16 cellular contexts compared by ENCODE assay signal in genomic region chr21:28099296-28099695, GRCh38.
A peak's percentile ranks its signal among the peaks of the same experiment; 100 is the strongest.
DNase-seq lines count a peak whose midpoint lies in the region; ATAC-seq and TF ChIP-seq lines count a peak whose summit lies in the region.
"Had no signal": no experiment of that assay in that cellular context is flagged by ENCODE, and none has a peak within 500 bp of the region (broad histone marks: within the 10 kb centered on the region; RNA-seq: fewer than 3 reads in every experiment).

No MANE protein-coding gene starts in this region.

- intact Hi-C loops in CD4-positive, alpha-beta memory T cell (cut with micrococcal nuclease) = no loop called here

- no peaks in the 10 kb centered on the region for H3K9me3 Mint-ChIP-seq in nephron
- no peaks in the 10 kb centered on the region for H3K9me3 Mint-ChIP-seq in CD4-positive, alpha-beta memory T cell

- H3K4me3 Mint-ChIP-seq in nephron = no peak overlapping the region
- H3K4me3 Mint-ChIP-seq in CD4-positive, alpha-beta memory T cell = no peak overlapping the region
- H3K4me3 Mint-ChIP-seq: activated CD8-positive, alpha-beta T cell treated with anti-CD3 and anti-CD28 coated beads, Interleukin-2, amount 10 ng/mL, durations not matched to agents 7 days and 5 days; effector memory CD8-positive, alpha-beta T cell; IgD-negative memory B cell had no signal

- ATAC-seq in stimulated activated naive CD8-positive, alpha-beta T cell treated with anti-CD3 and anti-CD28 coated beads, Interleukin-15, Interleukin-2, amounts not matched to agents 100 U/mL and 50 U/mL, for 24 hours = no peak
- ATAC-seq: activated CD8-positive, alpha-beta T cell treated with anti-CD3 and anti-CD28 coated beads, Interleukin-2, amount 10 ng/mL, durations not matched to agents 7 days and 5 days; effector memory CD8-positive, alpha-beta T cell had no signal

- no peaks in the 10 kb centered on the region for H3K27me3 Mint-ChIP-seq in nephron (ENCODE audit: low read depth)
- no peaks in the 10 kb centered on the region for H3K27me3 Mint-ChIP-seq in CD4-positive, alpha-beta memory T cell
- H3K27me3 Mint-ChIP-seq: effector memory CD8-positive, alpha-beta T cell; IgD-negative memory B cell had no signal

- no peak overlapping the region for H3K27ac ChIP-seq in CD4-positive, alpha-beta memory T cell (ENCODE audit: low read depth, low read length)
- H3K27ac ChIP-seq: brain microvascular endothelial cell had no signal

- TF ChIP-seq CTCF in fibroblast of the aortic adventitia (IDR thresholded peaks at IDR 0.05; ENCODE audit: insufficient read depth, low read length) = no peak
- TF ChIP-seq CTCF in nephron (IDR thresholded peaks at IDR 0.05; ENCODE audit: unreplicated experiment in 3 of 3) = no peak

- no peaks in the 10 kb centered on the region for H3K36me3 ChIP-seq in CD4-positive, alpha-beta memory T cell (ENCODE audit: insufficient read depth, low read length)
- H3K36me3 ChIP-seq: brain microvascular endothelial cell had no signal

- H3K27ac Mint-ChIP-seq in nephron = peak overlapping the region; percentile 74 to 94 (median 91)
- H3K27ac Mint-ChIP-seq in CD4-positive, alpha-beta memory T cell = no peak overlapping the region
- H3K27ac Mint-ChIP-seq: activated CD8-positive, alpha-beta T cell treated with anti-CD3 and anti-CD28 coated beads, Interleukin-2, amount 10 ng/mL, durations not matched to agents 7 days and 5 days; effector memory CD8-positive, alpha-beta T cell; IgD-negative memory B cell had no signal

- H3K9me3 ChIP-seq in CD4-positive, alpha-beta memory T cell (ENCODE audit: control insufficient read depth in 1 of 2, low read length in 2 of 2) = no peaks in the 10 kb centered on the region

- peak; percentile 32 for DNase-seq in AG08395 (ENCODE audit: low spot score)
- peak; percentile 76 to 84 for DNase-seq in NCI-H526 (lab: John Stamatoyannopoulos, UW)
- peak; percentile 93 for DNase-seq in fibroblast of the aortic adventitia (ENCODE audit: low read depth)
- DNase-seq in stimulated activated naive CD8-positive, alpha-beta T cell treated with anti-CD3 and anti-CD28 coated beads, Interleukin-15, Interleukin-2, amounts not matched to agents 100 U/mL and 50 U/mL, for 24 hours = no peak
- DNase-seq in CD4-positive, alpha-beta memory T cell = no peak
- no peak for DNase-seq in epidermal melanocyte (ENCODE audit: insufficient read length, low spot score)
- DNase-seq in NCI-H1417 treated with DMSO at 0.1 percent for 48 hours (lab: John Stamatoyannopoulos, UW) = no peak
- DNase-seq: activated CD8-positive, alpha-beta T cell treated with anti-CD3 and anti-CD28 coated beads, Interleukin-2, amount 10 ng/mL, durations not matched to agents 7 days and 5 days; activated gamma-delta T cell; brain microvascular endothelial cell; effector memory CD8-positive, alpha-beta T cell; NCI-H1105 treated with DMSO at 0.1 percent for 48 hours; NCI-H510A treated with DMSO at 0.1 percent for 48 hours; SHP77 treated with DMSO at 0.1 percent for 48 hours had no signal

- H3K4me1 Mint-ChIP-seq in nephron = peaks cover 52% of the 10 kb centered on the region
- no peaks in the 10 kb centered on the region for H3K4me1 Mint-ChIP-seq in CD4-positive, alpha-beta memory T cell
- H3K4me1 Mint-ChIP-seq: IgD-negative memory B cell had no signal

- CTCF ChIA-PET in CD4-positive, alpha-beta memory T cell (lab: Charles Lee; ENCODE audit: partially characterized antibody) = no interaction called here

- H3K27me3 ChIP-seq in CD4-positive, alpha-beta memory T cell (ENCODE audit: insufficient read depth, low read length) = no peaks in the 10 kb centered on the region
- H3K27me3 ChIP-seq: brain microvascular endothelial cell had no signal

- POLR2A ChIA-PET in CD4-positive, alpha-beta memory T cell (lab: Charles Lee; ENCODE audit: partially characterized antibody) = no interaction called here

- no peaks in the 10 kb centered on the region for H3K36me3 Mint-ChIP-seq in nephron (ENCODE audit: low read depth)
- no peaks in the 10 kb centered on the region for H3K36me3 Mint-ChIP-seq in CD4-positive, alpha-beta memory T cell
- H3K36me3 Mint-ChIP-seq: IgD-negative memory B cell had no signal

- H3K4me1 ChIP-seq in CD4-positive, alpha-beta memory T cell (ENCODE audit: insufficient read depth, low read length) = no peaks in the 10 kb centered on the region

- no peak overlapping the region for H3K4me3 ChIP-seq in fibroblast of the aortic adventitia (ENCODE audit: low read depth, low read length)
- no peak overlapping the region for H3K4me3 ChIP-seq in CD4-positive, alpha-beta memory T cell (ENCODE audit: low read length in 2 of 2)

Comparison
In these comparisons a context has a peak if more than half of its experiments do, and no peak if none do; other contexts are left out.
1. DNase-seq: peak in AG08395 (single experiment), NCI-H526 (2 of 2) and fibroblast of the aortic adventitia (single experiment); none in stimulated activated naive CD8-positive, alpha-beta T cell treated with anti-CD3 and anti-CD28 coated beads, Interleukin-15, Interleukin-2, amounts not matched to agents 100 U/mL and 50 U/mL, for 24 hours (single experiment), CD4-positive, alpha-beta memory T cell (0 of 5), epidermal melanocyte (single experiment) and NCI-H1417 treated with DMSO at 0.1 percent for 48 hours (single experiment).
2. H3K27ac Mint-ChIP-seq: peak in nephron (3 of 3); none in CD4-positive, alpha-beta memory T cell (0 of 7).